In genomic region chr3:196942226-196942914, GRCh38 we compare ENCODE assay signal across 8 cellular contexts. TPM values are rescaled to one million over a fixed set of nuclear protein-coding genes. Genes with fewer than 3 reads are reported as not detected.
DNase-seq lines count a peak whose midpoint lies in the region; ATAC-seq, FAIRE-seq and TF ChIP-seq lines count a peak whose summit lies in the region.

TSS of gene NCBP2 (minus strand) at chr3:196942528. CDS start at chr3:196942503, 25 bp downstream.

- peak; percentile 94 for TF ChIP-seq POLR2A in GM15510 (IDR thresholded peaks at IDR 0.05; ENCODE audit: borderline replicate concordance, extremely low read depth, insufficient read length)

- H3K27me3 ChIP-seq in psoas muscle (ENCODE audit: insufficient read depth in 3 of 3, low read length in 2 of 3): no peaks in the 10 kb centered on the region

- H3K4me1 ChIP-seq in psoas muscle: peaks cover 19% of the 10 kb centered on the region

- 0 to 1% (median 0%) methylated on average over 59 to 77 of the region's 77 CpGs for WGBS in psoas muscle, 3 donors

- H3K27ac ChIP-seq in psoas muscle: peak within 1 kb of the TSS; percentile 96

- peaks cover 45% of the 10 kb centered on the region for H3K4me1 Mint-ChIP-seq in T-helper 1 cell treated with Interleukin-12 subunit alpha and Interleukin-12 subunit beta and Interleukin-4 antibody, amounts not matched to agents 30 μg/mL and 1 μg/mL, for 36 hours (ENCODE audit: low read depth)

- TF ChIP-seq CTCF in psoas muscle (IDR thresholded peaks at IDR 0.05): peak; percentile 60

- H3K36me3 ChIP-seq in psoas muscle (ENCODE audit: insufficient read depth in 1 of 2, low read depth in 1 of 2): peaks cover 0 to 23% of the 10 kb centered on the region in 2 donors

- ATAC-seq in HG02885 (IDR thresholded peaks at IDR 0.05; ENCODE audit: poor library complexity, unreplicated experiment) (peak; percentile 90), left ventricle myocardium superior (peak; percentile 97), psoas muscle (peak; percentile 96 to 98 (median 96))

- intact Hi-C loops in left ventricle myocardium superior (cut with micrococcal nuclease): loop anchor here (10.0 kb wide), 1 partner anchor 78 kb away; the partner anchor contains the start of gene SENP5
- intact Hi-C loops in psoas muscle (cut with DNase I): loop anchor here (2.0 to 5.0 kb wide), 3 partner anchors 75 to 202 kb away; partner anchors contain the start of gene SENP5 (in 2 of the 2)

- DNase-seq in NCI-H1694 (lab: John Stamatoyannopoulos, UW) (peak; percentile 93), amygdala (lab: John Stamatoyannopoulos, UW) (peak; percentile 84 to 99 (median 94)), left ventricle myocardium superior (peak; percentile 99), psoas muscle (peak; percentile 99 to 100), urothelium cell line (ENCODE audit: low spot score) (peak; percentile 96)

- peak within 1 kb of the TSS; percentile 95 for H3K4me3 ChIP-seq in psoas muscle

- H3K9me3 ChIP-seq in psoas muscle: no peaks in the 10 kb centered on the region

- peaks cover 27% of the 10 kb centered on the region for H3K36me3 Mint-ChIP-seq in T-helper 1 cell treated with Interleukin-12 subunit alpha and Interleukin-12 subunit beta and Interleukin-4 antibody, amounts not matched to agents 30 μg/mL and 1 μg/mL, for 36 hours (ENCODE audit: low read depth)

- no peaks in the 10 kb centered on the region for H3K9me3 Mint-ChIP-seq in T-helper 1 cell treated with Interleukin-12 subunit alpha and Interleukin-12 subunit beta and Interleukin-4 antibody, amounts not matched to agents 30 μg/mL and 1 μg/mL, for 36 hours

- peak within 1 kb of the TSS; percentile 98 for H3K27ac Mint-ChIP-seq in T-helper 1 cell treated with Interleukin-12 subunit alpha and Interleukin-12 subunit beta and Interleukin-4 antibody, amounts not matched to agents 30 μg/mL and 1 μg/mL, for 36 hours

- peak within 1 kb of the TSS; percentile 96 for H3K4me3 Mint-ChIP-seq in T-helper 1 cell treated with Interleukin-12 subunit alpha and Interleukin-12 subunit beta and Interleukin-4 antibody, amounts not matched to agents 30 μg/mL and 1 μg/mL, for 36 hours

- H3K27me3 Mint-ChIP-seq in T-helper 1 cell treated with Interleukin-12 subunit alpha and Interleukin-12 subunit beta and Interleukin-4 antibody, amounts not matched to agents 30 μg/mL and 1 μg/mL, for 36 hours (ENCODE audit: low read depth): no peaks in the 10 kb centered on the region

- FAIRE-seq in urothelium cell line (lab: Jason Lieb, UNC): no peak

RNA-seq across cellular contexts. Expression of gene NCBP2, which starts in this region (rescaled TPM):
- total RNA-seq in left ventricle myocardium superior (31.0 TPM), psoas muscle (10 to 100 TPM; 37.0 to 53.2 (median 48.7) TPM)
- polyA plus RNA-seq in psoas muscle: 10 to 100 TPM; 33.1 to 78.5 (median 55.7) TPM

Comparison
In these comparisons a context has a peak if more than half of its experiments do, and no peak if none do; other contexts are left out.
1. Peak in every context shown above with its lines: DNase-seq, ATAC-seq, H3K4me3 ChIP-seq and H3K27ac ChIP-seq.